ENCODE assay signal across 22 cellular contexts in the genomic region with DNA sequence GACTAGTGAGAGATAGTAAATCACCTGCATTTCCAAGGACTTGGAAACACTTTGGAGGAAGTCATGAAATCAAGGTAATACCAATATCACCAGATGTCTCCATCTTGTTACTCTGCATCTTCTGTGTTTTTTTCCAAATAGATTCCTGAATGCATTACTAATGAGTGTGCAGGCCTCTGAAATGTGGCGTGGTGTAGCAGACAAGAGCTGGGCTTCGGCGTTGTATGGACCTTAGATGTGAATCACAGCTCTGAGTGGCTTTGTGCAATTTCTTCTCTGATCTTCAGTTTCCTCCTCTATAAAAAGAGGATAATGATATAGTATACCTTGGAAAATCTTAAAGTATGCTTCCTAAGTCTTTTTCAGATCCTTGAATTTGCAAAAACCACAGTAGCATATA. TPM values are rescaled to one million over a fixed set of nuclear protein-coding genes. Genes with fewer than 3 reads are reported as not detected.
A peak's percentile ranks its signal among the peaks of the same experiment; 100 is the strongest.
DNase-seq lines count a peak whose midpoint lies in the region; ATAC-seq, FAIRE-seq and TF ChIP-seq lines count a peak whose summit lies in the region.
"Had no signal": no experiment of that assay in that cellular context is flagged by ENCODE, and none has a peak within 500 bp of the region (broad histone marks: within the 10 kb centered on the region; RNA-seq: fewer than 3 reads in every experiment).

No MANE protein-coding gene starts in this region.

- peaks cover 34% of the 10 kb centered on the region for H3K4me1 ChIP-seq in astrocyte (ENCODE audit: insufficient read depth, low read length)
- H3K4me1 ChIP-seq: ascending aorta, right lobe of liver had no signal

- peak overlapping the region; percentile 2 for H3K9ac ChIP-seq in astrocyte (ENCODE audit: low read length)

- DNase-seq in AG10803 (ENCODE audit: low read depth) (peak; percentile 82), HFFc6 (peak; percentile 82), astrocyte (ENCODE audit: low read depth) (peak; percentile 86), iris pigment epithelial cell (ENCODE audit: low read depth) (peak; percentile 94), NCI-H1436 (lab: John Stamatoyannopoulos, UW) (no peak), NCI-H1105 treated with DMSO at 0.1 percent for 48 hours (lab: John Stamatoyannopoulos, UW) (no peak)
- DNase-seq in stimulated activated CD4-positive, alpha-beta T cell treated with anti-CD3 and anti-CD28 coated beads, Interleukin-2, amount 100 ng/mL, for 48 hours = no peak
- DNase-seq: erythroblast; NCI-H146; NCI-H446; right lobe of liver; Right ventricle myocardium superior; stimulated activated CD4-positive, alpha-beta T cell treated with anti-CD3 and anti-CD28 coated beads, Interleukin-4, amount 100 ng/mL, for 1 hour; T-helper 2 cell had no signal

- peak overlapping the region; percentile 3; the same call in 1 of the 2 replicates for H3K4me3 Mint-ChIP-seq in HFFc6
- H3K4me3 Mint-ChIP-seq in astrocyte (ENCODE audit: unreplicated experiment) = no peak overlapping the region
- H3K4me3 Mint-ChIP-seq: B cell; dendritic cell treated with granulocyte-macrophage colony-stimulating factor and Interleukin-4, amounts not matched to agents 40 ng/mL and 50 ng/mL, for 4 days had no signal

- no peaks in the 10 kb centered on the region for H3K27me3 ChIP-seq in astrocyte (ENCODE audit: insufficient read depth, low read length)
- H3K27me3 ChIP-seq: ascending aorta, hepatocyte, neutrophil, right lobe of liver had no signal

- H3K9me3 Mint-ChIP-seq in HFFc6 = no peaks in the 10 kb centered on the region
- no peaks in the 10 kb centered on the region for H3K9me3 Mint-ChIP-seq in astrocyte (ENCODE audit: unreplicated experiment)
- H3K9me3 Mint-ChIP-seq: dendritic cell treated with granulocyte-macrophage colony-stimulating factor and Interleukin-4, amounts not matched to agents 40 ng/mL and 50 ng/mL, for 4 days had no signal

- TF ChIP-seq CTCF in AG10803 (conservative IDR thresholded peaks at IDR 0.05; ENCODE audit: low read length) (no peak), HFFc6 (IDR thresholded peaks at IDR 0.05) (no peak), astrocyte (IDR thresholded peaks at IDR 0.05; ENCODE audit: insufficient read depth, low read depth, low read length) (no peak)

- H3K27me3 Mint-ChIP-seq in HFFc6 (ENCODE audit: insufficient read depth) = peaks cover 1% of the 10 kb centered on the region; the same call in 1 of the 2 replicates
- H3K27me3 Mint-ChIP-seq in astrocyte (ENCODE audit: low read depth, unreplicated experiment) = no peaks in the 10 kb centered on the region
- H3K27me3 Mint-ChIP-seq: B cell; dendritic cell treated with granulocyte-macrophage colony-stimulating factor and Interleukin-4, amounts not matched to agents 40 ng/mL and 50 ng/mL, for 4 days had no signal

- peak overlapping the region; percentile 7 for H3K4me2 ChIP-seq in astrocyte (ENCODE audit: low read length)
- H3K4me2 ChIP-seq: hepatocyte had no signal

- no peak for ATAC-seq in GM21515 (IDR thresholded peaks at IDR 0.05; ENCODE audit: unreplicated experiment)
- ATAC-seq: right lobe of liver had no signal

- no peak overlapping the region for H3K4me3 ChIP-seq in AG10803 (ENCODE audit: low read length)
- no peak overlapping the region for H3K4me3 ChIP-seq in astrocyte (ENCODE audit: insufficient read depth, low read depth, low read length)
- H3K4me3 ChIP-seq: ascending aorta, hepatocyte, right lobe of liver had no signal

- no peaks in the 10 kb centered on the region for H3K9me3 ChIP-seq in astrocyte (ENCODE audit: insufficient read depth, low read depth, low read length)
- H3K9me3 ChIP-seq: ascending aorta, neutrophil, right lobe of liver had no signal

- peak; percentile 86 for FAIRE-seq in astrocyte (lab: Jason Lieb, UNC)

- peaks cover 98% of the 10 kb centered on the region for H3K4me1 Mint-ChIP-seq in HFFc6 (ENCODE audit: low read depth)
- H3K4me1 Mint-ChIP-seq in astrocyte (ENCODE audit: low read depth, unreplicated experiment) = peaks cover 33% of the 10 kb centered on the region

- H3K36me3 Mint-ChIP-seq in HFFc6 (ENCODE audit: low read depth) (peaks cover 22% of the 10 kb centered on the region), astrocyte (ENCODE audit: low read depth, unreplicated experiment) (no peaks in the 10 kb centered on the region)

- H3K27ac ChIP-seq in astrocyte (ENCODE audit: low read depth, low read length) = peak overlapping the region; percentile 33
- H3K27ac ChIP-seq: ascending aorta, hepatocyte, neutrophil, right lobe of liver had no signal

- H3K79me2 ChIP-seq in astrocyte (ENCODE audit: insufficient read depth, low read length) = no peaks in the 10 kb centered on the region
- H3K79me2 ChIP-seq: hepatocyte had no signal

- peak overlapping the region; percentile 88 for H3K27ac Mint-ChIP-seq in HFFc6
- peak overlapping the region; percentile 78 for H3K27ac Mint-ChIP-seq in astrocyte (ENCODE audit: unreplicated experiment)
- H3K27ac Mint-ChIP-seq: B cell; dendritic cell treated with granulocyte-macrophage colony-stimulating factor and Interleukin-4, amounts not matched to agents 40 ng/mL and 50 ng/mL, for 4 days had no signal

- H2AFZ ChIP-seq in astrocyte (ENCODE audit: low read depth, low read length) = no peak overlapping the region
- H2AFZ ChIP-seq: hepatocyte had no signal

- no peaks in the 10 kb centered on the region for H4K20me1 ChIP-seq in astrocyte (ENCODE audit: insufficient read depth, low read length)

- H3K36me3 ChIP-seq in astrocyte (ENCODE audit: insufficient read depth, low read length) = no peaks in the 10 kb centered on the region
- H3K36me3 ChIP-seq: ascending aorta, neutrophil, right lobe of liver had no signal

RNA-seq across cellular contexts. Expression of a gene that starts 9.6 kb away (rescaled TPM):
- 10 to 100 TPM; 70.3 to 89.1 (median 80.1) TPM for total RNA-seq in HFFc6 (2021; fragmentation: NEBNext Ultra II Directional; extraction: Animal tissue kit (Norgen Biotek cat#: 25700))
- total RNA-seq in astrocyte = 0.11 and 0.14 TPM in 2 replicates
- total RNA-seq: ascending aorta, B cell, hepatocyte, mononuclear cell, temporal lobe had no signal

RNA-seq across cellular contexts. Expression of a gene that starts 24.7 kb away (rescaled TPM):
- 100 to 1,000 TPM; 220 to 297 (median 279) TPM for total RNA-seq in HFFc6 (2021; fragmentation: NEBNext Ultra II Directional; extraction: Animal tissue kit (Norgen Biotek cat#: 25700))
- 48.2 and 56.9 TPM in 2 replicates for total RNA-seq in astrocyte

Comparison
In these comparisons a context has a peak if more than half of its experiments do, and no peak if none do; other contexts are left out.
1. DNase-seq: peak in AG10803 (single experiment), HFFc6 (single experiment), astrocyte (single experiment) and iris pigment epithelial cell (single experiment); none in NCI-H1436 (single experiment), stimulated activated CD4-positive, alpha-beta T cell treated with anti-CD3 and anti-CD28 coated beads, Interleukin-2, amount 100 ng/mL, for 48 hours (0 of 2) and NCI-H1105 treated with DMSO at 0.1 percent for 48 hours (single experiment).
2. RNA of a gene that starts 9.6 kb away (total RNA-seq): 70.3 to 89.1 TPM in HFFc6; 0.11 to 0.14 TPM in astrocyte; every median in the first group is over 10 times any median in the second.